35 cellular contexts compared by ENCODE assay signal in the genomic region with DNA sequence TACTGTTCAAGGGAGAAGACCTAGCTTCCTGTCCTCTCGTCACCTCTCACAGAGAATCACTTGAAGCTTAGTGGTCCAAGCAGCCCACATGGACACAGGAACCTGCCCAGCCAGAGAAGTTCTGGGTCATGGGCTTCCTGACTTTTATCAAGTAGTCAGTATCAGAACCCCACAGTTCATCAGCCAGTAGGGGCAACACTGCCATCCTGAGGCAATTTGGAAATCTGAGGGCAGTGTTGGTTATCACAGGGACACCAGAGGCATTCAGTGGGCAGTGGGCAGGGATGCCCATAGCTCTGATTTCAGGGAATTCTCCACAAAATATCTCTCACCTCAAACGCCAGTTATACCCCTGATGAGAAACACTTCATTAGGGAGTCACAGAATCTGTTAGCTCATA. TPM values are rescaled to one million over a fixed set of nuclear protein-coding genes. Genes with fewer than 3 reads are reported as not detected.
"Had no signal": no experiment of that assay in that cellular context is flagged by ENCODE, and none has a peak within 500 bp of the region (broad histone marks: within the 10 kb centered on the region; RNA-seq: fewer than 3 reads in every experiment).

No MANE protein-coding gene starts in this region.

- H3K9me3 ChIP-seq: ascending aorta, gastroesophageal sphincter, neutrophil, ovary, prostate gland, uterus had no signal

- H3K36me3 ChIP-seq: ascending aorta, gastroesophageal sphincter, ovary, prostate gland, uterus had no signal

- H3K79me2 ChIP-seq: hepatocyte had no signal

- H3K4me1 ChIP-seq: ascending aorta, gastroesophageal sphincter, prostate gland, uterus had no signal

- DNase-seq: activated CD4-positive, alpha-beta T cell treated with anti-CD3 and anti-CD28 coated beads for 4 hours; activated CD4-positive, alpha-beta T cell treated with anti-CD3 and anti-CD28 coated beads, Interleukin-2, amount 50 U/mL, for 4 hours; activated effector memory CD4-positive, alpha-beta T cell treated with anti-CD3 and anti-CD28 coated beads, Interleukin-2, amount 50 U/mL, for 16 hours; activated naive CD4-positive, alpha-beta T cell treated with anti-CD3 and anti-CD28 coated beads for 36 hours; activated naive CD8-positive, alpha-beta T cell treated with anti-CD3 and anti-CD28 coated beads, Interleukin-2, amount 10 ng/mL, durations not matched to agents 7 days and 5 days; activated T-cell treated with anti-CD3 and anti-CD28 coated beads for 4 hours; effector memory CD8-positive, alpha-beta T cell; islet precursor cell; left ventricle myocardium superior; mammary epithelial cell; naive B cell; nephron progenitor cell; ovary; retina; stimulated activated CD4-positive, alpha-beta T cell treated with anti-CD3 and anti-CD28 coated beads, Interleukin-1b, Interleukin-23, amount 100 ng/mL, for 48 hours; stimulated activated CD4-positive, alpha-beta T cell treated with anti-CD3 and anti-CD28 coated beads, Interleukin-4, amount 100 ng/mL, for 4 hours; stimulated activated CD8-positive, alpha-beta memory T cell treated with anti-CD3 and anti-CD28 coated beads, Interleukin-4, amount 100 ng/mL, for 48 hours; stimulated activated naive CD8-positive, alpha-beta T cell treated with anti-CD3 and anti-CD28 coated beads, Interleukin-15, amount 100 ng/mL, for 72 hours; uterus had no signal

- FAIRE-seq: endothelial cell of umbilical vein had no signal

- H3K27me3 Mint-ChIP-seq: activated naive CD8-positive, alpha-beta T cell treated with anti-CD3 and anti-CD28 coated beads, Interleukin-2, amount 10 ng/mL, durations not matched to agents 7 days and 5 days; brain; naive B cell; stimulated activated memory B cell treated with anti-CD40 and anti-IgM and Interleukin-4, amounts not matched to agents 10 μg/mL and 1 μg/mL and 100 μg/mL, for 72 hours; stimulated activated naive CD8-positive, alpha-beta T cell treated with anti-CD3 and anti-CD28 coated beads, Interleukin-15, amount 100 ng/mL, for 72 hours; type B pancreatic cell had no signal

- H3K9me3 Mint-ChIP-seq: activated naive CD4-positive, alpha-beta T cell treated with anti-CD3 and anti-CD28 coated beads for 36 hours; activated naive CD8-positive, alpha-beta T cell treated with anti-CD3 and anti-CD28 coated beads, Interleukin-2, amount 10 ng/mL, durations not matched to agents 7 days and 5 days; effector memory CD8-positive, alpha-beta T cell; mesothelial cell of epicardium; naive B cell; nephron progenitor cell; stimulated activated naive CD8-positive, alpha-beta T cell treated with anti-CD3 and anti-CD28 coated beads, Interleukin-15, amount 100 ng/mL, for 72 hours; type B pancreatic cell had no signal

- H3K4me2 ChIP-seq: hepatocyte, smooth muscle cell had no signal

- H3K27me3 ChIP-seq: ascending aorta, gastroesophageal sphincter, hepatocyte, neutrophil, ovary, uterus had no signal

- H3K4me3 ChIP-seq: ascending aorta, coronary artery, dorsolateral prefrontal cortex, gastroesophageal sphincter, hepatocyte, ovary, prostate gland, smooth muscle cell, uterus had no signal

- H3K27ac Mint-ChIP-seq: activated naive CD4-positive, alpha-beta T cell treated with anti-CD3 and anti-CD28 coated beads for 36 hours; activated naive CD8-positive, alpha-beta T cell treated with anti-CD3 and anti-CD28 coated beads, Interleukin-2, amount 10 ng/mL, durations not matched to agents 7 days and 5 days; effector memory CD8-positive, alpha-beta T cell; mesothelial cell of epicardium; naive B cell; nephron progenitor cell; stimulated activated memory B cell treated with anti-CD40 and anti-IgM and Interleukin-4, amounts not matched to agents 10 μg/mL and 1 μg/mL and 100 μg/mL, for 72 hours; stimulated activated naive CD8-positive, alpha-beta T cell treated with anti-CD3 and anti-CD28 coated beads, Interleukin-15, amount 100 ng/mL, for 72 hours; type B pancreatic cell had no signal

- H3K4me3 Mint-ChIP-seq: activated naive CD4-positive, alpha-beta T cell treated with anti-CD3 and anti-CD28 coated beads for 36 hours; activated naive CD8-positive, alpha-beta T cell treated with anti-CD3 and anti-CD28 coated beads, Interleukin-2, amount 10 ng/mL, durations not matched to agents 7 days and 5 days; effector memory CD8-positive, alpha-beta T cell; mesothelial cell of epicardium; naive B cell; nephron progenitor cell; stimulated activated memory B cell treated with anti-CD40 and anti-IgM and Interleukin-4, amounts not matched to agents 10 μg/mL and 1 μg/mL and 100 μg/mL, for 72 hours; stimulated activated naive CD8-positive, alpha-beta T cell treated with anti-CD3 and anti-CD28 coated beads, Interleukin-15, amount 100 ng/mL, for 72 hours; type B pancreatic cell had no signal

- H3K36me3 Mint-ChIP-seq: activated naive CD8-positive, alpha-beta T cell treated with anti-CD3 and anti-CD28 coated beads, Interleukin-2, amount 10 ng/mL, durations not matched to agents 7 days and 5 days; brain; mesothelial cell of epicardium; naive B cell; stimulated activated memory B cell treated with anti-CD40 and anti-IgM and Interleukin-4, amounts not matched to agents 10 μg/mL and 1 μg/mL and 100 μg/mL, for 72 hours; type B pancreatic cell had no signal

- H3K27ac ChIP-seq: ascending aorta, coronary artery, dorsolateral prefrontal cortex, gastroesophageal sphincter, hepatocyte, neutrophil, ovary, prostate gland, uterus had no signal

- H2AFZ ChIP-seq: hepatocyte had no signal

- H3K4me1 Mint-ChIP-seq: activated naive CD8-positive, alpha-beta T cell treated with anti-CD3 and anti-CD28 coated beads, Interleukin-2, amount 10 ng/mL, durations not matched to agents 7 days and 5 days; mesothelial cell of epicardium; naive B cell; nephron progenitor cell; stimulated activated memory B cell treated with anti-CD40 and anti-IgM and Interleukin-4, amounts not matched to agents 10 μg/mL and 1 μg/mL and 100 μg/mL, for 72 hours; stimulated activated naive CD8-positive, alpha-beta T cell treated with anti-CD3 and anti-CD28 coated beads, Interleukin-15, amount 100 ng/mL, for 72 hours had no signal

- ATAC-seq: effector memory CD8-positive, alpha-beta T cell; gastroesophageal sphincter; left ventricle myocardium superior; stimulated activated memory B cell treated with anti-CD40 and anti-IgM and Interleukin-4, amounts not matched to agents 10 μg/mL and 1 μg/mL and 100 μg/mL, for 72 hours; stimulated activated naive CD8-positive, alpha-beta T cell treated with anti-CD3 and anti-CD28 coated beads, Interleukin-15, amount 100 ng/mL, for 72 hours had no signal

RNA-seq across cellular contexts. Expression of gene MGAM2, which starts 22.5 kb away (rescaled TPM):
- total RNA-seq: activated naive CD4-positive, alpha-beta T cell treated with anti-CD3 and anti-CD28 coated beads for 36 hours; activated naive CD8-positive, alpha-beta T cell treated with anti-CD3 and anti-CD28 coated beads, Interleukin-2, amount 10 ng/mL, durations not matched to agents 7 days and 5 days; ascending aorta; endothelial cell of umbilical vein; fibroblast of lung; fibroblast of villous mesenchyme; smooth muscle cell had no signal
- polyA plus RNA-seq: endothelial cell of umbilical vein, esophagus, fibroblast of lung, smooth muscle cell had no signal
